In genomic region chr13:98433654-98434053, GRCh38 we compare ENCODE assay signal across 26 cellular contexts.
DNase-seq lines count a peak whose midpoint lies in the region; ATAC-seq and TF ChIP-seq lines count a peak whose summit lies in the region.
"Had no signal": no experiment of that assay in that cellular context is flagged by ENCODE, and none has a peak within 500 bp of the region (broad histone marks: within the 10 kb centered on the region; RNA-seq: fewer than 3 reads in every experiment).

No MANE protein-coding gene starts in this region.

- no peak for TF ChIP-seq CTCF in HEK293 (tag by site-specific recombination; IDR thresholded peaks at IDR 0.05)
- no peak for TF ChIP-seq CTCF in neural crest cell (conservative IDR thresholded peaks at IDR 0.05)
- no peak for TF ChIP-seq CTCF in endodermal cell (conservative IDR thresholded peaks at IDR 0.05)

- H3K4me3 Mint-ChIP-seq in T-helper 17 cell (no peak overlapping the region), neural crest cell (no peak overlapping the region), endodermal cell (no peak overlapping the region)
- no peak overlapping the region for H3K4me3 Mint-ChIP-seq in naive thymus-derived CD4-positive, alpha-beta T cell
- no peak overlapping the region for H3K4me3 Mint-ChIP-seq in activated T-cell treated with anti-CD3 and anti-CD28 coated beads, Interleukin-2, amount 50 U/mL, for 24 hours
- H3K4me3 Mint-ChIP-seq: CD14-positive monocyte; CD4-positive, alpha-beta T cell; CD8-positive, alpha-beta memory T cell; GM23338; H9; HFFc6 had no signal

- intact Hi-C loops in posterior vena cava (cut with DNase I): no loop called here
- intact Hi-C loops in naive thymus-derived CD4-positive, alpha-beta T cell (cut with micrococcal nuclease): no loop called here

- H3K27me3 ChIP-seq in naive thymus-derived CD4-positive, alpha-beta T cell (ENCODE audit: control insufficient read depth in 2 of 2, insufficient read depth in 2 of 2, low read length in 2 of 2): no peaks in the 10 kb centered on the region
- H3K27me3 ChIP-seq in endodermal cell (ENCODE audit: control insufficient read depth, insufficient read depth, low read length, poor library complexity, severe bottlenecking): no peaks in the 10 kb centered on the region
- H3K27me3 ChIP-seq: BE2C; BLaER1 treated with 17β-estradiol and CSF1 and Interleukin-3, amounts not matched to agents 10 nM and 100 nM had no signal

- H3K27me3 Mint-ChIP-seq in T-helper 17 cell (peaks cover 50% of the 10 kb centered on the region), neural crest cell (ENCODE audit: low read depth) (no peaks in the 10 kb centered on the region), endodermal cell (ENCODE audit: insufficient read depth) (no peaks in the 10 kb centered on the region)
- peaks cover 0 to 25% (median 4%) of the 10 kb centered on the region in 5 donors for H3K27me3 Mint-ChIP-seq in naive thymus-derived CD4-positive, alpha-beta T cell
- H3K27me3 Mint-ChIP-seq in activated T-cell treated with anti-CD3 and anti-CD28 coated beads, Interleukin-2, amount 50 U/mL, for 24 hours: peaks cover 23% of the 10 kb centered on the region

- ATAC-seq in T-helper 17 cell: no peak
- ATAC-seq in naive thymus-derived CD4-positive, alpha-beta T cell: no peak
- no peak for ATAC-seq in HG03280 (IDR thresholded peaks at IDR 0.05; ENCODE audit: unreplicated experiment)
- ATAC-seq: A549, GM12878, GM23338, HCT116 had no signal

- H3K27ac Mint-ChIP-seq in T-helper 17 cell (peak overlapping the region; percentile 27), neural crest cell (ENCODE audit: unreplicated experiment) (peak overlapping the region; percentile 78), endodermal cell (no peak overlapping the region)
- H3K27ac Mint-ChIP-seq in naive thymus-derived CD4-positive, alpha-beta T cell: no peak overlapping the region
- H3K27ac Mint-ChIP-seq in activated T-cell treated with anti-CD3 and anti-CD28 coated beads, Interleukin-2, amount 50 U/mL, for 24 hours: no peak overlapping the region
- H3K27ac Mint-ChIP-seq: CD14-positive monocyte; CD4-positive, alpha-beta T cell; CD8-positive, alpha-beta memory T cell; GM23338; HFFc6 had no signal

- H3K27ac ChIP-seq in HEK293 (ENCODE audit: extremely low read depth, low read depth, low read length) (no peak overlapping the region), endodermal cell (ENCODE audit: low read depth, low read length) (no peak overlapping the region)
- H3K27ac ChIP-seq in naive thymus-derived CD4-positive, alpha-beta T cell (ENCODE audit: low read depth, low read length): no peak overlapping the region
- H3K27ac ChIP-seq: A549; BLaER1 treated with 17β-estradiol and CSF1 and Interleukin-3, amounts not matched to agents 10 nM and 100 nM had no signal

- 91% methylated on average over 6 to 10 of the region's 10 CpGs for WGBS in endodermal cell (ENCODE audit: insufficient coverage in 1 of 2, insufficient read length in 1 of 2), 2 experiments

- H3K4me1 ChIP-seq in HEK293 (ENCODE audit: control insufficient read depth, insufficient read depth, low read length) (no peaks in the 10 kb centered on the region), endodermal cell (ENCODE audit: control insufficient read depth, insufficient read depth, low read length) (no peaks in the 10 kb centered on the region)
- no peaks in the 10 kb centered on the region for H3K4me1 ChIP-seq in naive thymus-derived CD4-positive, alpha-beta T cell (ENCODE audit: control insufficient read depth in 2 of 2, insufficient read depth in 2 of 2, low read length in 2 of 2)
- H3K4me1 ChIP-seq: A549, BE2C had no signal

- CTCF ChIA-PET in HEK293 (lab: Yijun Ruan, JAX): interaction anchor here (0.6 to 1.0 kb wide), 2 partner anchors 12 to 774 kb away, joined by 5 read pairs; no protein-coding TSS in a partner anchor
- CTCF ChIA-PET in naive thymus-derived CD4-positive, alpha-beta T cell (lab: Charles Lee): interaction anchor here (1.1 to 1.5 kb wide), 2 partner anchors 9 to 12 kb away, joined by 3 to 4 read pairs; no protein-coding TSS in a partner anchor

- H3K9ac ChIP-seq in endodermal cell (ENCODE audit: extremely low read depth, low read length, poor library complexity, severe bottlenecking): no peak overlapping the region
- H3K9ac ChIP-seq: BLaER1 treated with 17β-estradiol and CSF1 and Interleukin-3, amounts not matched to agents 10 nM and 100 nM had no signal

- no peaks in the 10 kb centered on the region for H3K36me3 ChIP-seq in HEK293 (ENCODE audit: control insufficient read depth in 2 of 2, insufficient read depth in 1 of 2, low read length in 2 of 2)
- H3K36me3 ChIP-seq in naive thymus-derived CD4-positive, alpha-beta T cell (ENCODE audit: control insufficient read depth in 2 of 3, insufficient read depth in 3 of 3, low read length in 3 of 3): no peaks in the 10 kb centered on the region
- H3K36me3 ChIP-seq in endodermal cell (ENCODE audit: control insufficient read depth, insufficient read depth, low read length): peaks cover 74% of the 10 kb centered on the region

- no peak for DNase-seq in T-helper 17 cell
- DNase-seq in neural crest cell (ENCODE audit: low read depth, low spot score): no peak
- peak; percentile 43 for DNase-seq in posterior vena cava (ENCODE audit: low spot score)
- DNase-seq in naive thymus-derived CD4-positive, alpha-beta T cell: no peak
- no peak for DNase-seq in endodermal cell
- no peak for DNase-seq in activated T-cell treated with anti-CD3 and anti-CD28 coated beads, Interleukin-2, amount 50 U/mL, for 24 hours
- DNase-seq: 8988T; ACHN; AML-193; BE2C; CD4-positive, alpha-beta T cell; CD8-positive, alpha-beta memory T cell; DMS 273 treated with DMSO at 0.1 percent for 48 hours; DMS79; EL; GDM1; H9; HFFc6 had no signal

- no peaks in the 10 kb centered on the region for H3K9me3 Mint-ChIP-seq in neural crest cell
- peaks cover 0 to 1% (median 0%) of the 10 kb centered on the region in 11 donors for H3K9me3 Mint-ChIP-seq in naive thymus-derived CD4-positive, alpha-beta T cell
- no peaks in the 10 kb centered on the region for H3K9me3 Mint-ChIP-seq in endodermal cell
- H3K9me3 Mint-ChIP-seq in activated T-cell treated with anti-CD3 and anti-CD28 coated beads, Interleukin-2, amount 50 U/mL, for 24 hours: no peaks in the 10 kb centered on the region
- H3K9me3 Mint-ChIP-seq: CD4-positive, alpha-beta T cell; CD8-positive, alpha-beta memory T cell; GM23338; H9; HFFc6 had no signal

- H3K4me3 ChIP-seq in HEK293 (ENCODE audit: low read depth, low read length) (no peak overlapping the region), endodermal cell (ENCODE audit: low read length) (no peak overlapping the region)
- no peak overlapping the region for H3K4me3 ChIP-seq in naive thymus-derived CD4-positive, alpha-beta T cell (ENCODE audit: low read length)
- H3K4me3 ChIP-seq: A549; BLaER1 treated with 17β-estradiol and CSF1 and Interleukin-3, amounts not matched to agents 10 nM and 100 nM; GM12878; GM23338 had no signal

- peaks cover 2% of the 10 kb centered on the region for H3K36me3 Mint-ChIP-seq in T-helper 17 cell (ENCODE audit: low read depth)
- H3K36me3 Mint-ChIP-seq in neural crest cell (ENCODE audit: low read depth): peaks cover 18% of the 10 kb centered on the region
- peaks cover 0 to 3% (median 0%) of the 10 kb centered on the region in 5 donors for H3K36me3 Mint-ChIP-seq in naive thymus-derived CD4-positive, alpha-beta T cell
- H3K36me3 Mint-ChIP-seq in endodermal cell (ENCODE audit: low read depth): peaks cover 69% of the 10 kb centered on the region
- H3K36me3 Mint-ChIP-seq in activated T-cell treated with anti-CD3 and anti-CD28 coated beads, Interleukin-2, amount 50 U/mL, for 24 hours (ENCODE audit: low read depth): no peaks in the 10 kb centered on the region
- H3K36me3 Mint-ChIP-seq: CD14-positive monocyte; CD8-positive, alpha-beta memory T cell had no signal

- H3K4me1 Mint-ChIP-seq in T-helper 17 cell (peaks cover 4% of the 10 kb centered on the region), neural crest cell (peaks cover 4% of the 10 kb centered on the region), endodermal cell (peaks cover 6% of the 10 kb centered on the region)
- H3K4me1 Mint-ChIP-seq in naive thymus-derived CD4-positive, alpha-beta T cell: peaks cover 0 to 3% (median 0%) of the 10 kb centered on the region in 7 donors
- no peaks in the 10 kb centered on the region for H3K4me1 Mint-ChIP-seq in activated T-cell treated with anti-CD3 and anti-CD28 coated beads, Interleukin-2, amount 50 U/mL, for 24 hours (ENCODE audit: low read depth)
- H3K4me1 Mint-ChIP-seq: CD14-positive monocyte; CD8-positive, alpha-beta memory T cell had no signal

- POLR2A ChIA-PET in HEK293 (lab: Yijun Ruan, JAX): no interaction called here
- POLR2A ChIA-PET in naive thymus-derived CD4-positive, alpha-beta T cell (lab: Charles Lee): no interaction called here

- H3K9me3 ChIP-seq in HEK293 (ENCODE audit: control insufficient read depth, insufficient read depth, low read depth, low read length) (no peaks in the 10 kb centered on the region), T-helper 17 cell (ENCODE audit: control insufficient read depth, low read length, poor library complexity, severe bottlenecking) (no peaks in the 10 kb centered on the region), endodermal cell (ENCODE audit: control insufficient read depth, low read length) (no peaks in the 10 kb centered on the region)
- no peaks in the 10 kb centered on the region for H3K9me3 ChIP-seq in naive thymus-derived CD4-positive, alpha-beta T cell (ENCODE audit: control insufficient read depth in 2 of 3, low read length in 3 of 3)
- H3K9me3 ChIP-seq: A549; BE2C; BLaER1 treated with 17β-estradiol and CSF1 and Interleukin-3, amounts not matched to agents 10 nM and 100 nM had no signal

TF ChIP-seq in HEK293, 187 proteins besides CTCF, POLR2A, EP300 and RAD21:
- TF ChIP-seq ZNF48 (tag by site-specific recombination; IDR thresholded peaks at IDR 0.05) (no peak), GFI1B (tag by site-specific recombination; IDR thresholded peaks at IDR 0.05) (no peak), ZSCAN23 (tag by site-specific recombination; IDR thresholded peaks at IDR 0.05) (no peak), ZNF677 (tag by site-specific recombination; IDR thresholded peaks at IDR 0.05) (peak; percentile 65), ZNF768 (tag by site-specific recombination; IDR thresholded peaks at IDR 0.05) (no peak)
TF ChIP-seq in HEK293: peak in this region for 1.

Comparison
In these comparisons a context has a peak if more than half of its experiments do, and no peak if none do; other contexts are left out.
1. H3K27ac Mint-ChIP-seq: peak in T-helper 17 cell (single experiment) and neural crest cell (single experiment); none in naive thymus-derived CD4-positive, alpha-beta T cell (0 of 9), endodermal cell (single experiment) and activated T-cell treated with anti-CD3 and anti-CD28 coated beads, Interleukin-2, amount 50 U/mL, for 24 hours (single experiment).